Comparison of ENCODE assay signal across 1 cellular context in the genomic region with DNA sequence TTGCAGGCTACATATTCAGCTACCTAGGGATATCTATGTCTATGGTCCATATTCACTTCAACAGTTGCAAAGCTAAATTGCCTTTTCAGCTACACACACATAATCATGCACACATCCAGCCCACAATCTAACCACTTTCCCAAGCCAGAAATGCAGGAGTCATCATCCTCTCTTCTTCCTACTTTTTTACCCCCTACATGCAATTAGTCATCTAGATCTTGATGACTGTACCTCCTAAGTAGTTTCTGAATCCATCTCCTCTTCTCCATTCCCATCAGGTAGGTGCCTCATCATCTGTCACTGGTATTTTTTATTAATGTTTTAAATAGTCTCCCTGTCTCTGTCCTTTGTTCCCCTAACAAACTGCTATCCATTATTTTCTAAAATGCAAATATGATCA.
TF ChIP-seq lines count a peak whose summit lies in the region.

No MANE protein-coding gene starts in this region.

TF ChIP-seq in SK-N-SH, 30 proteins besides CTCF, POLR2A, EP300 and RAD21 (continued from another document):
- TF ChIP-seq, protein P1, sequence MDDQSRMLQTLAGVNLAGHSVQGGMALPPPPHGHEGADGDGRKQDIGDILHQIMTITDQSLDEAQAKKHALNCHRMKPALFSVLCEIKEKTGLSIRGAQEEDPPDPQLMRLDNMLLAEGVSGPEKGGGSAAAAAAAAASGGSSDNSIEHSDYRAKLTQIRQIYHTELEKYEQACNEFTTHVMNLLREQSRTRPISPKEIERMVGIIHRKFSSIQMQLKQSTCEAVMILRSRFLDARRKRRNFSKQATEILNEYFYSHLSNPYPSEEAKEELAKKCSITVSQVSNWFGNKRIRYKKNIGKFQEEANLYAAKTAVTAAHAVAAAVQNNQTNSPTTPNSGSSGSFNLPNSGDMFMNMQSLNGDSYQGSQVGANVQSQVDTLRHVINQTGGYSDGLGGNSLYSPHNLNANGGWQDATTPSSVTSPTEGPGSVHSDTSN (IDR thresholded peaks at IDR 0.05): peak; percentile 87
- no peak for TF ChIP-seq FOXJ3 (CRISPR knock-in tag; IDR thresholded peaks at IDR 0.05)
- peak; percentile 75 for TF ChIP-seq TCF12 (IDR thresholded peaks at IDR 0.05)
- TF ChIP-seq TEAD4 (IDR thresholded peaks at IDR 0.05; ENCODE audit: borderline replicate concordance, insufficient read depth): no peak
- no peak for TF ChIP-seq NRF1 (IDR thresholded peaks at IDR 0.05; ENCODE audit: low read depth, low read length)
- TF ChIP-seq GABPA (IDR thresholded peaks at IDR 0.05; ENCODE audit: low read depth): no peak
- no peak; the same call in 1 of the 2 replicates for TF ChIP-seq POLR2AphosphoS5 (IDR thresholded peaks at IDR 0.05; ENCODE audit: low read depth, low read length)
- TF ChIP-seq GATA2 (CRISPR knock-in tag; IDR thresholded peaks at IDR 0.05): no peak
- TF ChIP-seq, protein P2, sequence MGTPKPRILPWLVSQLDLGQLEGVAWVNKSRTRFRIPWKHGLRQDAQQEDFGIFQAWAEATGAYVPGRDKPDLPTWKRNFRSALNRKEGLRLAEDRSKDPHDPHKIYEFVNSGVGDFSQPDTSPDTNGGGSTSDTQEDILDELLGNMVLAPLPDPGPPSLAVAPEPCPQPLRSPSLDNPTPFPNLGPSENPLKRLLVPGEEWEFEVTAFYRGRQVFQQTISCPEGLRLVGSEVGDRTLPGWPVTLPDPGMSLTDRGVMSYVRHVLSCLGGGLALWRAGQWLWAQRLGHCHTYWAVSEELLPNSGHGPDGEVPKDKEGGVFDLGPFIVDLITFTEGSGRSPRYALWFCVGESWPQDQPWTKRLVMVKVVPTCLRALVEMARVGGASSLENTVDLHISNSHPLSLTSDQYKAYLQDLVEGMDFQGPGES (IDR thresholded peaks at IDR 0.05; ENCODE audit: low read depth, low read length): no peak
- peak; percentile 25; the same call in 1 of the 2 replicates for TF ChIP-seq NFIC (IDR thresholded peaks at IDR 0.05; ENCODE audit: borderline replicate concordance)
- TF ChIP-seq, protein P3, sequence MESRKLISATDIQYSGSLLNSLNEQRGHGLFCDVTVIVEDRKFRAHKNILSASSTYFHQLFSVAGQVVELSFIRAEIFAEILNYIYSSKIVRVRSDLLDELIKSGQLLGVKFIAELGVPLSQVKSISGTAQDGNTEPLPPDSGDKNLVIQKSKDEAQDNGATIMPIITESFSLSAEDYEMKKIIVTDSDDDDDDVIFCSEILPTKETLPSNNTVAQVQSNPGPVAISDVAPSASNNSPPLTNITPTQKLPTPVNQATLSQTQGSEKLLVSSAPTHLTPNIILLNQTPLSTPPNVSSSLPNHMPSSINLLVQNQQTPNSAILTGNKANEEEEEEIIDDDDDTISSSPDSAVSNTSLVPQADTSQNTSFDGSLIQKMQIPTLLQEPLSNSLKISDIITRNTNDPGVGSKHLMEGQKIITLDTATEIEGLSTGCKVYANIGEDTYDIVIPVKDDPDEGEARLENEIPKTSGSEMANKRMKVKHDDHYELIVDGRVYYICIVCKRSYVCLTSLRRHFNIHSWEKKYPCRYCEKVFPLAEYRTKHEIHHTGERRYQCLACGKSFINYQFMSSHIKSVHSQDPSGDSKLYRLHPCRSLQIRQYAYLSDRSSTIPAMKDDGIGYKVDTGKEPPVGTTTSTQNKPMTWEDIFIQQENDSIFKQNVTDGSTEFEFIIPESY (IDR thresholded peaks at IDR 0.05; ENCODE audit: borderline replicate concordance, low read depth): 0 out of 2 replicates have a peak, but pooled peaks have one; percentile 30
- TF ChIP-seq SIN3A (IDR thresholded peaks at IDR 0.05; ENCODE audit: borderline replicate concordance, low read depth, low read length): no peak
- TF ChIP-seq FOSL2 (IDR thresholded peaks at IDR 0.05; ENCODE audit: borderline replicate concordance, low read depth): peak; percentile 88
- TF ChIP-seq MEF2A (IDR thresholded peaks at IDR 0.05; ENCODE audit: borderline replicate concordance, low read depth): no peak
- TF ChIP-seq, protein P4, sequence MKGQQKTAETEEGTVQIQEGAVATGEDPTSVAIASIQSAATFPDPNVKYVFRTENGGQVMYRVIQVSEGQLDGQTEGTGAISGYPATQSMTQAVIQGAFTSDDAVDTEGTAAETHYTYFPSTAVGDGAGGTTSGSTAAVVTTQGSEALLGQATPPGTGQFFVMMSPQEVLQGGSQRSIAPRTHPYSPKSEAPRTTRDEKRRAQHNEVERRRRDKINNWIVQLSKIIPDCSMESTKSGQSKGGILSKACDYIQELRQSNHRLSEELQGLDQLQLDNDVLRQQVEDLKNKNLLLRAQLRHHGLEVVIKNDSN (IDR thresholded peaks at IDR 0.05; ENCODE audit: borderline replicate concordance, low read depth): no peak
- TF ChIP-seq FOXM1 (IDR thresholded peaks at IDR 0.05; ENCODE audit: low read depth): no peak
- no peak for TF ChIP-seq YY1 (IDR thresholded peaks at IDR 0.05; ENCODE audit: low read depth)
- TF ChIP-seq, protein P5, sequence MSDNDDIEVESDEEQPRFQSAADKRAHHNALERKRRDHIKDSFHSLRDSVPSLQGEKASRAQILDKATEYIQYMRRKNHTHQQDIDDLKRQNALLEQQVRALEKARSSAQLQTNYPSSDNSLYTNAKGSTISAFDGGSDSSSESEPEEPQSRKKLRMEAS (IDR thresholded peaks at IDR 0.05; ENCODE audit: low read depth): 0 out of 2 replicates have a peak, but pooled peaks have one; percentile 20
- TF ChIP-seq, protein P6, sequence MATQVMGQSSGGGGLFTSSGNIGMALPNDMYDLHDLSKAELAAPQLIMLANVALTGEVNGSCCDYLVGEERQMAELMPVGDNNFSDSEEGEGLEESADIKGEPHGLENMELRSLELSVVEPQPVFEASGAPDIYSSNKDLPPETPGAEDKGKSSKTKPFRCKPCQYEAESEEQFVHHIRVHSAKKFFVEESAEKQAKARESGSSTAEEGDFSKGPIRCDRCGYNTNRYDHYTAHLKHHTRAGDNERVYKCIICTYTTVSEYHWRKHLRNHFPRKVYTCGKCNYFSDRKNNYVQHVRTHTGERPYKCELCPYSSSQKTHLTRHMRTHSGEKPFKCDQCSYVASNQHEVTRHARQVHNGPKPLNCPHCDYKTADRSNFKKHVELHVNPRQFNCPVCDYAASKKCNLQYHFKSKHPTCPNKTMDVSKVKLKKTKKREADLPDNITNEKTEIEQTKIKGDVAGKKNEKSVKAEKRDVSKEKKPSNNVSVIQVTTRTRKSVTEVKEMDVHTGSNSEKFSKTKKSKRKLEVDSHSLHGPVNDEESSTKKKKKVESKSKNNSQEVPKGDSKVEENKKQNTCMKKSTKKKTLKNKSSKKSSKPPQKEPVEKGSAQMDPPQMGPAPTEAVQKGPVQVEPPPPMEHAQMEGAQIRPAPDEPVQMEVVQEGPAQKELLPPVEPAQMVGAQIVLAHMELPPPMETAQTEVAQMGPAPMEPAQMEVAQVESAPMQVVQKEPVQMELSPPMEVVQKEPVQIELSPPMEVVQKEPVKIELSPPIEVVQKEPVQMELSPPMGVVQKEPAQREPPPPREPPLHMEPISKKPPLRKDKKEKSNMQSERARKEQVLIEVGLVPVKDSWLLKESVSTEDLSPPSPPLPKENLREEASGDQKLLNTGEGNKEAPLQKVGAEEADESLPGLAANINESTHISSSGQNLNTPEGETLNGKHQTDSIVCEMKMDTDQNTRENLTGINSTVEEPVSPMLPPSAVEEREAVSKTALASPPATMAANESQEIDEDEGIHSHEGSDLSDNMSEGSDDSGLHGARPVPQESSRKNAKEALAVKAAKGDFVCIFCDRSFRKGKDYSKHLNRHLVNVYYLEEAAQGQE (IDR thresholded peaks at IDR 0.05; ENCODE audit: low read depth, low read length): no peak
